In genomic region chr3:22353126-22353525, GRCh38 we compare ENCODE assay signal across 22 cellular contexts.
DNase-seq lines count a peak whose midpoint lies in the region; ATAC-seq lines count a peak whose summit lies in the region.
"Had no signal": no experiment of that assay in that cellular context is flagged by ENCODE, and none has a peak within 500 bp of the region (broad histone marks: within the 10 kb centered on the region; RNA-seq: fewer than 3 reads in every experiment).

No MANE protein-coding gene starts in this region.

- no peak overlapping the region for H3K27ac Mint-ChIP-seq in activated T-helper 17 cell treated with anti-CD3 and anti-CD28 coated beads, Interleukin-2, amount 50 U/mL, for 72 hours
- H3K27ac Mint-ChIP-seq: CD14-positive monocyte; CD4-positive, alpha-beta memory T cell; CD4-positive, CD25-positive, alpha-beta regulatory T cell; CD8-positive, alpha-beta memory T cell had no signal

- H3K4ac ChIP-seq in mesenchymal stem cell (ENCODE audit: low read depth in 1 of 2, low read length in 2 of 2), result no peak overlapping the region

- H4K91ac ChIP-seq in mesenchymal stem cell (ENCODE audit: low read length), result no peak overlapping the region

- H3K4me3 ChIP-seq in mesenchymal stem cell (ENCODE audit: insufficient read depth in 1 of 2, low read depth in 1 of 2, low read length in 2 of 2), result no peak overlapping the region
- H3K4me3 ChIP-seq: BLaER1 had no signal

- no peak overlapping the region for H3K4me2 ChIP-seq in mesenchymal stem cell (ENCODE audit: low read length, poor library complexity, severe bottlenecking)
- H3K4me2 ChIP-seq: BLaER1 had no signal

- H4K8ac ChIP-seq in mesenchymal stem cell (ENCODE audit: low read length), result no peak overlapping the region

- peak; percentile 70 to 83 for DNase-seq in NCI-H446 (lab: John Stamatoyannopoulos, UW)
- peak; percentile 99 for DNase-seq in cerebellar cortex (ENCODE audit: low spot score)
- DNase-seq in cerebellum (ENCODE audit: low spot score), result peak; percentile 79
- no peak for DNase-seq in stimulated activated naive CD4-positive, alpha-beta T cell (lab: John Stamatoyannopoulos, UW)
- no peak for DNase-seq in mesenchymal stem cell
- DNase-seq: 8988T; ACHN; BE2C; CD4-positive, alpha-beta memory T cell; CD4-positive, CD25-positive, alpha-beta regulatory T cell; CD8-positive, alpha-beta memory T cell; COR-L47; DMS 273 treated with DMSO at 0.1 percent for 48 hours; DMS153; DMS53; DMS79; DND-41; EL; GF-D8 had no signal

- H2BK5ac ChIP-seq in mesenchymal stem cell (ENCODE audit: low read depth, low read length, poor library complexity, severe bottlenecking), result no peak overlapping the region

- no peaks in the 10 kb centered on the region for H3K9me3 ChIP-seq in mesenchymal stem cell (ENCODE audit: control insufficient read depth, low read length)
- H3K9me3 ChIP-seq: BE2C, BLaER1 had no signal

- no peak overlapping the region for H3K4me3 Mint-ChIP-seq in activated T-helper 17 cell treated with anti-CD3 and anti-CD28 coated beads, Interleukin-2, amount 50 U/mL, for 72 hours
- H3K4me3 Mint-ChIP-seq: CD14-positive monocyte; CD4-positive, alpha-beta memory T cell; CD4-positive, CD25-positive, alpha-beta regulatory T cell; CD8-positive, alpha-beta memory T cell had no signal

- H3K27me3 ChIP-seq in mesenchymal stem cell (ENCODE audit: control insufficient read depth in 1 of 2, insufficient read depth in 1 of 2, low read length in 2 of 2), result no peaks in the 10 kb centered on the region
- H3K27me3 ChIP-seq: BE2C, BLaER1 had no signal

- no peaks in the 10 kb centered on the region for H3K4me1 Mint-ChIP-seq in activated T-helper 17 cell treated with anti-CD3 and anti-CD28 coated beads, Interleukin-2, amount 50 U/mL, for 72 hours
- H3K4me1 Mint-ChIP-seq: CD14-positive monocyte; CD4-positive, alpha-beta memory T cell; CD4-positive, CD25-positive, alpha-beta regulatory T cell; CD8-positive, alpha-beta memory T cell had no signal

- no peak overlapping the region for H2AFZ ChIP-seq in mesenchymal stem cell (ENCODE audit: low read depth, low read length)

- H2BK120ac ChIP-seq in mesenchymal stem cell (ENCODE audit: low read depth, low read length), result no peak overlapping the region

- no peak for ATAC-seq in activated T-helper 17 cell treated with anti-CD3 and anti-CD28 coated beads, Interleukin-2, amount 50 U/mL, for 72 hours (replicated peaks)

- H3K14ac ChIP-seq in mesenchymal stem cell (ENCODE audit: low read length in 2 of 2), result no peak overlapping the region

- H2BK15ac ChIP-seq in mesenchymal stem cell (ENCODE audit: low read depth, poor library complexity, severe bottlenecking), result no peak overlapping the region

- no peaks in the 10 kb centered on the region for H3K36me3 ChIP-seq in mesenchymal stem cell (ENCODE audit: control insufficient read depth in 1 of 2, insufficient read depth in 2 of 2, low read depth in 1 of 2, low read length in 2 of 2)
- H3K36me3 ChIP-seq: BE2C, BLaER1 had no signal

- WGBS in mesenchymal stem cell, result 87% methylated on average over 1 of the region's 1 CpG

- no peaks in the 10 kb centered on the region for H3K79me1 ChIP-seq in mesenchymal stem cell (replicated peaks; ENCODE audit: low read length, poor library complexity, severe bottlenecking)

- H3K9ac ChIP-seq in mesenchymal stem cell (ENCODE audit: low read length), result no peak overlapping the region
- H3K9ac ChIP-seq: BLaER1 had no signal

- H3K27me3 Mint-ChIP-seq in activated T-helper 17 cell treated with anti-CD3 and anti-CD28 coated beads, Interleukin-2, amount 50 U/mL, for 72 hours, result no peaks in the 10 kb centered on the region
- H3K27me3 Mint-ChIP-seq: CD4-positive, alpha-beta memory T cell; CD4-positive, CD25-positive, alpha-beta regulatory T cell; CD8-positive, alpha-beta memory T cell had no signal

- no peak overlapping the region for H3K27ac ChIP-seq in mesenchymal stem cell (ENCODE audit: low read length, poor library complexity, severe bottlenecking)
- H3K27ac ChIP-seq: BLaER1 had no signal

- H3K9me3 Mint-ChIP-seq in activated T-helper 17 cell treated with anti-CD3 and anti-CD28 coated beads, Interleukin-2, amount 50 U/mL, for 72 hours, result peaks cover 5% of the 10 kb centered on the region

- H3K23ac ChIP-seq in mesenchymal stem cell (ENCODE audit: low read length in 2 of 2), result no peak overlapping the region

- no peak overlapping the region for H2BK12ac ChIP-seq in mesenchymal stem cell (ENCODE audit: low read length in 2 of 2)

- H3K36me3 Mint-ChIP-seq in activated T-helper 17 cell treated with anti-CD3 and anti-CD28 coated beads, Interleukin-2, amount 50 U/mL, for 72 hours (ENCODE audit: low read depth), result no peaks in the 10 kb centered on the region
- H3K36me3 Mint-ChIP-seq: CD14-positive monocyte; CD4-positive, alpha-beta memory T cell; CD4-positive, CD25-positive, alpha-beta regulatory T cell; CD8-positive, alpha-beta memory T cell had no signal

- no peaks in the 10 kb centered on the region for H3K4me1 ChIP-seq in mesenchymal stem cell (ENCODE audit: control insufficient read depth, insufficient read depth, low read depth, low read length)
- H3K4me1 ChIP-seq: BE2C had no signal

- H3K18ac ChIP-seq in mesenchymal stem cell (ENCODE audit: low read depth in 1 of 2, low read length in 2 of 2), result no peak overlapping the region

- H2AK5ac ChIP-seq in mesenchymal stem cell (ENCODE audit: low read length, severe bottlenecking), result no peak overlapping the region

Comparison
In these comparisons a context has a peak if more than half of its experiments do, and no peak if none do; other contexts are left out.
1. DNase-seq: peak in NCI-H446 (2 of 2), cerebellar cortex (single experiment) and cerebellum (single experiment); none in stimulated activated naive CD4-positive, alpha-beta T cell (0 of 6) and mesenchymal stem cell (single experiment).